In the genomic region with DNA sequence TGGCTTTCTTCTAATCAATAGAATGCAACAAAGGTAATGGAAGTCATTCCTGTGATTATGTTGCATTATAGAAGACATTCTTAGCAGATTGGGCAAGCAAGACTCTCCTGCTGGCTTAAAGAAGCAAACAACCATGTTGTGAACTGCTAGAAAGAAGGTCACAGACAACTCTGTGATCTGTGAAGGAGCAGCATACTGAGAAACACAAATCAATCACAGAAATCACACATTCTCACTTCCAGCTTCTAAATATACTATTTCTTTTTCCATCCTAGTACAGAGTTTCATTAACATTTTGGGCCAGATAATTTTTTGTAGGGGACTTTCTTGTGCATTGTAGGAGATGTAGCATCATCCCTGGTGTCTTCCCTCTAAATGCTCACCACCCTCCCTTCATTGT, we compare ENCODE assay signal across 15 cellular contexts. TPM values are rescaled to one million over a fixed set of nuclear protein-coding genes. Genes with fewer than 3 reads are reported as not detected.
A peak's percentile ranks its signal among the peaks of the same experiment; 100 is the strongest.
DNase-seq lines count a peak whose midpoint lies in the region; ATAC-seq, FAIRE-seq and TF ChIP-seq lines count a peak whose summit lies in the region.
"Had no signal": no experiment of that assay in that cellular context is flagged by ENCODE, and none has a peak within 500 bp of the region (broad histone marks: within the 10 kb centered on the region; RNA-seq: fewer than 3 reads in every experiment).

No MANE protein-coding gene starts in this region.

- in situ Hi-C loops in GM13976 (cut with MboI; ENCODE audit: low sequenced_read_pairs, unreplicated experiment): no loop called here

- intact Hi-C loops in cardiac septum (cut with DNase I) (no loop called here), left ventricle myocardium inferior (cut with micrococcal nuclease) (no loop called here)

- DNase-seq in GM13976 (ENCODE audit: low spot score) (peak; percentile 12), H1 (ENCODE audit: low read depth in 1 of 2, low spot score in 2 of 2) (no peak), cardiac septum (ENCODE audit: low spot score) (no peak), left ventricle myocardium inferior (no peak), DMS153 (lab: John Stamatoyannopoulos, UW) (no peak)
- DNase-seq: C1 segment of cervical spinal cord; Calu3; CD4-positive, alpha-beta memory T cell; COR-L47; DND-41; GM23248 had no signal

- H3K36me3 ChIP-seq in H1 (ENCODE audit: control insufficient read depth in 2 of 4, insufficient read depth in 4 of 4, low read length in 3 of 4): no peaks in the 10 kb centered on the region
- H3K36me3 ChIP-seq in left ventricle myocardium inferior: no peaks in the 10 kb centered on the region
- H3K36me3 ChIP-seq: HAP-1 had no signal

- H3K4me3 ChIP-seq in H1 (ENCODE audit: extremely low read depth in 1 of 4, insufficient read depth in 2 of 4, low read depth in 3 of 4, low read length in 4 of 4): no peak overlapping the region
- H3K4me3 ChIP-seq in left ventricle myocardium inferior: no peak overlapping the region
- H3K4me3 ChIP-seq: GM23248, HAP-1 had no signal

- H3K9ac ChIP-seq in H1 (replicated peaks in 1 of 4; ENCODE audit: extremely low read depth in 1 of 4, low read depth in 3 of 4, low read length in 3 of 4): no peak overlapping the region
- H3K9ac ChIP-seq: GM23248 had no signal

- TF ChIP-seq CTCF in GM13976 (IDR thresholded peaks at IDR 0.05; ENCODE audit: borderline replicate concordance, control extremely low read depth, extremely low read depth, insufficient read depth, missing control alignments) (no peak), H1 (IDR thresholded peaks at IDR 0.05; ENCODE audit: control extremely low read depth in 1 of 3, insufficient read depth in 1 of 3, low read depth in 1 of 3, low read length in 3 of 3) (no peak), left ventricle myocardium inferior (IDR thresholded peaks at IDR 0.05; ENCODE audit: borderline replicate concordance) (no peak)

- no peaks in the 10 kb centered on the region for H3K79me2 ChIP-seq in H1 (ENCODE audit: control insufficient read depth in 1 of 2, insufficient read depth in 2 of 2, low read length in 2 of 2)

- H4K20me1 ChIP-seq in H1 (replicated peaks in 1 of 2; ENCODE audit: control insufficient read depth in 1 of 2, insufficient read depth in 2 of 2, low read length in 2 of 2): no peaks in the 10 kb centered on the region

- TF ChIP-seq EP300 in H1 (IDR thresholded peaks at IDR 0.05; ENCODE audit: borderline replicate concordance in 1 of 2, low read depth in 2 of 2, low read length in 2 of 2): no peak

- H3K23me2 ChIP-seq in H1 (ENCODE audit: low read depth, low read length): no peaks in the 10 kb centered on the region

- no peak overlapping the region for H4K5ac ChIP-seq in H1 (ENCODE audit: insufficient read length, low read depth, low read length)

- no peak overlapping the region for H2BK12ac ChIP-seq in H1 (ENCODE audit: low read depth, low read length)

- H2BK20ac ChIP-seq in H1 (ENCODE audit: low read length): no peak overlapping the region

- peak overlapping the region; percentile 48 for H3K14ac ChIP-seq in H1 (ENCODE audit: insufficient read length)

- peak overlapping the region; percentile 22; the same call in 1 of the 2 replicates for H2AFZ ChIP-seq in H1 (ENCODE audit: low read length)
- H2AFZ ChIP-seq: GM23248 had no signal

- no peak overlapping the region for H4K91ac ChIP-seq in H1 (replicated peaks; ENCODE audit: insufficient read length, low read length)

- H3K4ac ChIP-seq in H1 (replicated peaks; ENCODE audit: insufficient read length, low read depth, low read length): no peak overlapping the region

- H3K4me2 ChIP-seq in H1 (ENCODE audit: insufficient read depth in 1 of 2, low read depth in 2 of 2, low read length in 2 of 2): no peak overlapping the region

- CTCF ChIA-PET in H1 (lab: Charles Lee; ENCODE audit: partially characterized antibody): no interaction called here

- H3K56ac ChIP-seq in H1 (replicated peaks; ENCODE audit: insufficient read length, low read depth, low read length): no peak overlapping the region

- H2BK120ac ChIP-seq in H1 (replicated peaks; ENCODE audit: low read depth, low read length): no peak overlapping the region

- no peak for TF ChIP-seq POLR2A in H1 (IDR thresholded peaks at IDR 0.05; ENCODE audit: control extremely low read depth in 1 of 2, low read depth in 2 of 2, low read length in 2 of 2)

- no peak overlapping the region for H3K23ac ChIP-seq in H1 (ENCODE audit: insufficient read length)

- no peak overlapping the region for H2BK5ac ChIP-seq in H1 (ENCODE audit: low read depth, low read length)

- no peak overlapping the region for H4K8ac ChIP-seq in H1 (ENCODE audit: extremely low read depth, insufficient read depth, low read length)

- H3K4me1 ChIP-seq in H1 (replicated peaks in 1 of 4; ENCODE audit: control insufficient read depth in 3 of 4, insufficient read depth in 4 of 4, low read length in 3 of 4): no peaks in the 10 kb centered on the region
- H3K4me1 ChIP-seq in left ventricle myocardium inferior: no peaks in the 10 kb centered on the region
- H3K4me1 ChIP-seq: HAP-1 had no signal

- TF ChIP-seq RAD21 in H1 (IDR thresholded peaks at IDR 0.05 in 1 of 2, conservative IDR thresholded peaks at IDR 0.05 in 1 of 2; ENCODE audit: low read depth in 2 of 2, low read length in 2 of 2): no peak

- H3K27ac ChIP-seq in H1 (ENCODE audit: low read depth, low read length): no peak overlapping the region
- no peak overlapping the region for H3K27ac ChIP-seq in left ventricle myocardium inferior (replicated peaks)
- H3K27ac ChIP-seq: GM23248 had no signal

- peak; percentile 50 for ATAC-seq in GM19351 (IDR thresholded peaks at IDR 0.05; ENCODE audit: unreplicated experiment)

- no peak for FAIRE-seq in H1 (lab: Jason Lieb, UNC)
- FAIRE-seq: G401.6, H54 had no signal

- POLR2A ChIA-PET in H1 (lab: Charles Lee; ENCODE audit: partially characterized antibody): no interaction called here

- H2AK5ac ChIP-seq in H1 (ENCODE audit: low read depth, low read length): no peak overlapping the region

- H3K27me3 ChIP-seq in H1 (replicated peaks in 1 of 4; ENCODE audit: control insufficient read depth in 3 of 4, extremely low read depth in 1 of 4, insufficient read depth in 3 of 4, low read length in 3 of 4) (no peaks in the 10 kb centered on the region), left ventricle myocardium inferior (ENCODE audit: low read depth) (peaks cover 15% of the 10 kb centered on the region)

- no peaks in the 10 kb centered on the region for H3K79me1 ChIP-seq in H1 (ENCODE audit: low read depth, low read length)

- H3K9me3 ChIP-seq in H1 (ENCODE audit: insufficient read depth in 2 of 2, low read depth in 1 of 2, low read length in 1 of 2): no peaks in the 10 kb centered on the region
- no peaks in the 10 kb centered on the region for H3K9me3 ChIP-seq in left ventricle myocardium inferior (replicated peaks)
- H3K9me3 ChIP-seq: HAP-1 had no signal

- no peak overlapping the region for H2BK15ac ChIP-seq in H1 (ENCODE audit: low read length)

- no peak overlapping the region for H3K18ac ChIP-seq in H1 (ENCODE audit: extremely low read depth, low read length)

TF ChIP-seq in H1, 55 proteins besides CTCF, POLR2A, EP300 and RAD21:
- no peak for TF ChIP-seq GTF2F1 (IDR thresholded peaks at IDR 0.05; ENCODE audit: borderline replicate concordance, low read depth, low read length)
- TF ChIP-seq USF2 (IDR thresholded peaks at IDR 0.05; ENCODE audit: low read length): no peak
- TF ChIP-seq, protein P1, sequence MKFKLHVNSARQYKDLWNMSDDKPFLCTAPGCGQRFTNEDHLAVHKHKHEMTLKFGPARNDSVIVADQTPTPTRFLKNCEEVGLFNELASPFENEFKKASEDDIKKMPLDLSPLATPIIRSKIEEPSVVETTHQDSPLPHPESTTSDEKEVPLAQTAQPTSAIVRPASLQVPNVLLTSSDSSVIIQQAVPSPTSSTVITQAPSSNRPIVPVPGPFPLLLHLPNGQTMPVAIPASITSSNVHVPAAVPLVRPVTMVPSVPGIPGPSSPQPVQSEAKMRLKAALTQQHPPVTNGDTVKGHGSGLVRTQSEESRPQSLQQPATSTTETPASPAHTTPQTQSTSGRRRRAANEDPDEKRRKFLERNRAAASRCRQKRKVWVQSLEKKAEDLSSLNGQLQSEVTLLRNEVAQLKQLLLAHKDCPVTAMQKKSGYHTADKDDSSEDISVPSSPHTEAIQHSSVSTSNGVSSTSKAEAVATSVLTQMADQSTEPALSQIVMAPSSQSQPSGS (IDR thresholded peaks at IDR 0.05; ENCODE audit: low read length): no peak
- no peak for TF ChIP-seq MAFK (IDR thresholded peaks at IDR 0.05; ENCODE audit: low read depth, low read length)
- TF ChIP-seq YY1 (IDR thresholded peaks at IDR 0.05; ENCODE audit: low read depth, low read length): no peak
- TF ChIP-seq CHD2 (IDR thresholded peaks at IDR 0.05; ENCODE audit: low read length): no peak
TF ChIP-seq in H1: peak in this region for 0.

RNA-seq across cellular contexts. Expression of gene PALS2, which starts 28.0 kb away (rescaled TPM):
- total RNA-seq in H1 (2021; fragmentation: NEBNext Ultra II Directional; extraction: Animal tissue kit (Norgen Biotek cat#: 25700)): 84.1 and 98.3 TPM in 2 replicates
- polyA plus RNA-seq in H1 (2011; rRNA removed): 6.1 and 10.4 TPM in 2 replicates
- 18.7 TPM for polyA plus RNA-seq in H1 (2011; cell fraction: cytosol; rRNA removed)
- 5.3 TPM for polyA plus RNA-seq in H1 (2011; cell fraction: nucleus; rRNA removed)
- polyA plus RNA-seq in H1 (2012, experiment 1 of 2): 25.6 to 55.7 TPM (median 33.8 TPM) in 4 replicates
- polyA plus RNA-seq in H1 (2012, experiment 2 of 2): 5.5 TPM
- 28.3 TPM for polyA plus RNA-seq in H1 (2013, experiment 1 of 2)
- polyA plus RNA-seq in H1 (2013, experiment 2 of 2): 30.3 TPM
- polyA minus RNA-seq in H1 (2011; rRNA and poly(A)+ RNA removed): 16.4 and 32.4 TPM in 2 replicates
- 16.7 TPM for polyA minus RNA-seq in H1 (2011; cell fraction: cytosol; rRNA and poly(A)+ RNA removed)
- polyA minus RNA-seq in H1 (2011; cell fraction: nucleus; rRNA and poly(A)+ RNA removed): 58.0 TPM
- total RNA-seq in cardiac septum: 4.3 TPM
- 7.1 TPM for total RNA-seq in left ventricle myocardium inferior

Comparison
In these comparisons a context has a peak if more than half of its experiments do, and no peak if none do; other contexts are left out.
1. RNA of gene PALS2, which starts 28.0 kb away (total RNA-seq): 84.1 to 98.3 TPM in H1; 7.1 TPM in left ventricle myocardium inferior (single experiment) and 4.3 TPM in cardiac septum (single experiment); every median in the first group is over 10 times any median in the second.